Comparison of ENCODE assay signal across 17 cellular contexts in the genomic region with DNA sequence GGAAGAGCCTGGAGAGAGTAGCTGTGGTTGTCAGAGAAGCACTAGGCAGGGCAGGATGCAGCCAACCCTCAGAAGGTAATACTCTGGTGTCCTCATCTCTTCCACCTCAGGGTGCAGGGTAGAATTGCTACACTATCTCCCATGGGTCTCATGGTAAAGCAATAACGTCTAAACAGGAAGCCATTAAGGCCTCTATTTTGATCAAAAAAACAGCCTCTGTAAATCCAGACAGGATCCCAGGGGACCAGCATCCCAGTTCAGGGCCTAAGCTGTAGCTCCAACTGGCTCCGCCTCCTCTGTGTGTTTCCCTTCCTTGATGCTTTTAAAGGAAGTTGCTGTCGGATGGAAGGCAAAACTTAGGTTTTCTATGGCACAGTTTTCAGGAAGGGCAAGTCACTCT.
"Had no signal": no experiment of that assay in that cellular context is flagged by ENCODE, and none has a peak within 500 bp of the region (broad histone marks: within the 10 kb centered on the region; RNA-seq: fewer than 3 reads in every experiment).

No MANE protein-coding gene starts in this region.

- H3K9me3 ChIP-seq: gastroesophageal sphincter, lower lobe of right lung, stomach, tibial artery, vagina had no signal

- H3K36me3 Mint-ChIP-seq: naive B cell had no signal

- H3K4me3 Mint-ChIP-seq: naive B cell had no signal

- H3K27me3 ChIP-seq: gastroesophageal sphincter, stomach, tibial artery, vagina had no signal

- DNase-seq: activated naive CD4-positive, alpha-beta T cell treated with anti-CD3 and anti-CD28 coated beads, Interleukin-2, amount 50 U/mL, for 16 hours; activated T-cell treated with anti-CD3 and anti-CD28 coated beads, Interleukin-2, amount 50 U/mL, for 1 hour; central memory CD4-positive, alpha-beta T cell; cortex of kidney; effector memory CD4-positive, alpha-beta T cell; hypothalamus; kidney glomerular epithelial cell; lower lobe of right lung; naive B cell; stimulated activated CD4-positive, alpha-beta T cell treated with anti-CD3 and anti-CD28 coated beads, Interleukin-15, amount 100 ng/mL, for 24 hours; stimulated activated CD4-positive, alpha-beta T cell treated with anti-CD3 and anti-CD28 coated beads, Interleukin-4, amount 100 ng/mL, for 24 hours; stomach had no signal

- FAIRE-seq: TTC549 had no signal

- H2AFZ ChIP-seq: parathyroid adenoma had no signal

- H3K79me2 ChIP-seq: parathyroid adenoma had no signal

- H3K4me3 ChIP-seq: gastroesophageal sphincter, lower lobe of right lung, stomach, tibial artery, vagina had no signal

- H3K9ac ChIP-seq: parathyroid adenoma had no signal

- H3K36me3 ChIP-seq: gastroesophageal sphincter, lower lobe of right lung, stomach, tibial artery, vagina had no signal

- H3K4me1 Mint-ChIP-seq: naive B cell had no signal

- H3K27ac ChIP-seq: gastroesophageal sphincter, lower lobe of right lung, parathyroid adenoma, stomach, tibial artery, vagina had no signal

- ATAC-seq: gastroesophageal sphincter, lower lobe of right lung had no signal
